ENCODE assay signal across 13 cellular contexts in the genomic region with DNA sequence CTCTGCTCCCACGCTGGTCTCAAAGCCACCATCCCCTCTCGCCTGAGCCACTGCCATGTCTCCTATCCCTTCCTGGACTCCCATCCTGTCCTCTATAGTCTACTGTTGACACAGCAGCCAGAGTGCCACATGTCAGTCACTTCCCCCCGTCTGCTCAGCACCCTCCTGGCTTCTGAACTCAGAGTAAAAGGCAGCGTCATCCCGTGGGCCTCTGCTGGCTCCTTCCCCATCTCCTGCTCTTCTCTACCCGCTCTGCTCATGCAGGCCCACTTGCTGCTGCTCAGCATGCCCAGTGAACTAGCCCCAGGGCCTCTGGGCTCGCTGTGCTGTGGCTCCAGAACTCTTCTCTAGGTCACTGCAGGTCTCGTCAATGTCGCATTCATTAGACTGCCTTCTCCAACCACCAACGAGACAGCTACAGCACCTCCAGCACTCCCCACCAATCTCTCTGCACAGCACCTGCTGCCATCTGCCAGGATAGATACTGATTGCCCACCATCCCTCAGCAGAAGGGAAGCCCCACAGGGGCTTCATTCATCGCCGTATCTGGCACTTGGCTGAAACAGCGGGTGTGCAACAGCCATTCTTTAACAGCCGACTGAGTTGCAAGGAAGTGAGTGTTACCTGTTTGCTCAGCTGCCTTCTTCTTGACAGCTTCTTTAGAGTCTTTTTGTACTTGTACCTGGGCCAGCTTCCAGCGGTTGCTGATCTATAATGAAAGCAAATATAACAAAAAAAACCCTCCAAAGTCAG. TPM values are rescaled to one million over a fixed set of nuclear protein-coding genes. Genes with fewer than 3 reads are reported as not detected.
DNase-seq lines count a peak whose midpoint lies in the region; ATAC-seq and TF ChIP-seq lines count a peak whose summit lies in the region.
"Had no signal": no experiment of that assay in that cellular context is flagged by ENCODE, and none has a peak within 500 bp of the region (broad histone marks: within the 10 kb centered on the region; RNA-seq: fewer than 3 reads in every experiment).

No MANE protein-coding gene starts in this region.

- CTCF ChIA-PET in CD8-positive, alpha-beta T cell (lab: Charles Lee) = interaction anchor here (1.5 kb wide), 1 partner anchor 9 kb away, joined by 3 read pairs; no protein-coding TSS in a partner anchor

- POLR2A ChIA-PET in CD8-positive, alpha-beta T cell (lab: Charles Lee) = interaction anchor here (1.2 kb wide), 1 partner anchor 10 kb away, joined by 7 read pairs; no protein-coding TSS in a partner anchor

- H3K9me3 Mint-ChIP-seq in CD8-positive, alpha-beta T cell = no peaks in the 10 kb centered on the region
- peaks cover 11% of the 10 kb centered on the region for H3K9me3 Mint-ChIP-seq in glutamatergic neuron (ENCODE audit: unreplicated experiment)

- peaks cover 25% of the 10 kb centered on the region for H3K79me1 ChIP-seq in mesenchymal stem cell (replicated peaks; ENCODE audit: low read length, poor library complexity, severe bottlenecking)

- no peaks in the 10 kb centered on the region for H3K4me1 ChIP-seq in CD8-positive, alpha-beta T cell (ENCODE audit: insufficient read depth, low read length)
- H3K4me1 ChIP-seq in NT2/D1 (ENCODE audit: insufficient read depth, insufficient read length) (no peaks in the 10 kb centered on the region), mesenchymal stem cell (ENCODE audit: control insufficient read depth, insufficient read depth, low read depth, low read length) (no peaks in the 10 kb centered on the region)

- DNase-seq in CD8-positive, alpha-beta T cell = no peak
- peak; percentile 82 for DNase-seq in NCI-H1092 (lab: John Stamatoyannopoulos, UW)
- no peak for DNase-seq in NT2/D1 (ENCODE audit: low read depth, low spot score)
- peak; percentile 66 for DNase-seq in glutamatergic neuron
- no peak for DNase-seq in activated CD4-positive, CD25-positive, alpha-beta regulatory T cell (lab: John Stamatoyannopoulos, UW)
- no peak for DNase-seq in mesenchymal stem cell
- no peak for DNase-seq in DMS 273 treated with DMSO at 0.1 percent for 48 hours (lab: John Stamatoyannopoulos, UW)
- DNase-seq: activated CD8-positive, alpha-beta memory T cell treated with anti-CD3 and anti-CD28 coated beads for 24 hours; HCEC 1CT; SK-N-SH had no signal

- no peak overlapping the region for H3K18ac ChIP-seq in mesenchymal stem cell (ENCODE audit: low read depth in 1 of 2, low read length in 2 of 2)

- WGBS in mesenchymal stem cell = 89% methylated on average over 15 of the region's 15 CpGs

- peaks cover 84% of the 10 kb centered on the region for H3K36me3 Mint-ChIP-seq in CD8-positive, alpha-beta T cell
- peaks cover 7% of the 10 kb centered on the region for H3K36me3 Mint-ChIP-seq in glutamatergic neuron (ENCODE audit: unreplicated experiment)

- H2BK120ac ChIP-seq in mesenchymal stem cell (ENCODE audit: low read depth, low read length) = no peak overlapping the region

- H4K91ac ChIP-seq in mesenchymal stem cell (ENCODE audit: low read length) = no peak overlapping the region

- H3K27me3 Mint-ChIP-seq in CD8-positive, alpha-beta T cell (ENCODE audit: low read depth) = no peaks in the 10 kb centered on the region
- H3K27me3 Mint-ChIP-seq in glutamatergic neuron (ENCODE audit: unreplicated experiment) = peaks cover 16% of the 10 kb centered on the region

- H3K4ac ChIP-seq in mesenchymal stem cell (ENCODE audit: low read depth in 1 of 2, low read length in 2 of 2) = no peak overlapping the region

- H2BK12ac ChIP-seq in mesenchymal stem cell (ENCODE audit: low read length in 2 of 2) = no peak overlapping the region

- no peaks in the 10 kb centered on the region for H3K4me1 Mint-ChIP-seq in CD8-positive, alpha-beta T cell (ENCODE audit: low read depth)
- H3K4me1 Mint-ChIP-seq in glutamatergic neuron (ENCODE audit: low read depth, unreplicated experiment) = peaks cover 26% of the 10 kb centered on the region

- intact Hi-C loops in CD8-positive, alpha-beta T cell (cut with DNase I, micrococcal nuclease) = no loop called here

- H3K9ac ChIP-seq in NT2/D1 (ENCODE audit: insufficient read length, low read depth) = peak overlapping the region; percentile 26
- no peak overlapping the region for H3K9ac ChIP-seq in mesenchymal stem cell (ENCODE audit: low read length)
- H3K9ac ChIP-seq: BLaER1, SK-N-SH had no signal

- H3K9me3 ChIP-seq in CD8-positive, alpha-beta T cell (ENCODE audit: low read length) = no peaks in the 10 kb centered on the region
- H3K9me3 ChIP-seq in NT2/D1 (ENCODE audit: insufficient read depth, low read length) (no peaks in the 10 kb centered on the region), mesenchymal stem cell (ENCODE audit: control insufficient read depth, low read length) (no peaks in the 10 kb centered on the region)
- H3K9me3 ChIP-seq: BLaER1, SK-N-SH had no signal

- H3K27ac Mint-ChIP-seq in CD8-positive, alpha-beta T cell = peak overlapping the region; percentile 43
- peak overlapping the region; percentile 97 for H3K27ac Mint-ChIP-seq in glutamatergic neuron (ENCODE audit: unreplicated experiment)

- no peak for ATAC-seq in CD8-positive, alpha-beta T cell
- ATAC-seq in HG02884 (IDR thresholded peaks at IDR 0.05; ENCODE audit: unreplicated experiment) = no peak

- no peak overlapping the region for H3K4me3 Mint-ChIP-seq in CD8-positive, alpha-beta T cell
- peak overlapping the region; percentile 76 for H3K4me3 Mint-ChIP-seq in glutamatergic neuron (ENCODE audit: unreplicated experiment)

- no peak overlapping the region for H3K23ac ChIP-seq in mesenchymal stem cell (ENCODE audit: low read length in 2 of 2)

- H4K8ac ChIP-seq in mesenchymal stem cell (ENCODE audit: low read length) = no peak overlapping the region

- H2AK5ac ChIP-seq in mesenchymal stem cell (ENCODE audit: low read length, severe bottlenecking) = no peak overlapping the region

- peaks cover 74% of the 10 kb centered on the region for H3K36me3 ChIP-seq in CD8-positive, alpha-beta T cell (ENCODE audit: insufficient read depth, low read length)
- H3K36me3 ChIP-seq in NT2/D1 (ENCODE audit: insufficient read depth, insufficient read length, low read length) (peaks cover 86% of the 10 kb centered on the region), mesenchymal stem cell (ENCODE audit: control insufficient read depth in 1 of 2, insufficient read depth in 2 of 2, low read depth in 1 of 2, low read length in 2 of 2) (peaks cover 88 to 94% of the 10 kb centered on the region in 2 experiments)

- no peak overlapping the region for H3K4me3 ChIP-seq in CD8-positive, alpha-beta T cell (ENCODE audit: low read depth, low read length)
- H3K4me3 ChIP-seq in NT2/D1 (ENCODE audit: insufficient read length, low read depth) (no peak overlapping the region), mesenchymal stem cell (ENCODE audit: insufficient read depth in 1 of 2, low read depth in 1 of 2, low read length in 2 of 2) (no peak overlapping the region)
- H3K4me3 ChIP-seq: BLaER1 had no signal

- no peak overlapping the region for H3K14ac ChIP-seq in mesenchymal stem cell (ENCODE audit: low read length in 2 of 2)

- H3K27me3 ChIP-seq in CD8-positive, alpha-beta T cell (ENCODE audit: insufficient read depth, low read length) = no peaks in the 10 kb centered on the region
- H3K27me3 ChIP-seq in NT2/D1 (ENCODE audit: insufficient read depth, insufficient read length) = no peaks in the 10 kb centered on the region
- H3K27me3 ChIP-seq in mesenchymal stem cell (ENCODE audit: control insufficient read depth in 1 of 2, insufficient read depth in 1 of 2, low read length in 2 of 2) = no peaks in the 10 kb centered on the region
- H3K27me3 ChIP-seq: BLaER1 had no signal

- TF ChIP-seq CTCF in CD8-positive, alpha-beta T cell (IDR thresholded peaks at IDR 0.05) = no peak
- no peak for TF ChIP-seq CTCF in glutamatergic neuron (IDR thresholded peaks at IDR 0.05; ENCODE audit: partially characterized antibody, unreplicated experiment)

- H2BK5ac ChIP-seq in mesenchymal stem cell (ENCODE audit: low read depth, low read length, poor library complexity, severe bottlenecking) = no peak overlapping the region

- no peak overlapping the region for H3K27ac ChIP-seq in CD8-positive, alpha-beta T cell (ENCODE audit: low read depth, low read length)
- no peak overlapping the region for H3K27ac ChIP-seq in mesenchymal stem cell (ENCODE audit: low read length, poor library complexity, severe bottlenecking)
- H3K27ac ChIP-seq: epithelial cell of prostate had no signal

- no peak overlapping the region for H3K4me2 ChIP-seq in mesenchymal stem cell (ENCODE audit: low read length, poor library complexity, severe bottlenecking)
- H3K4me2 ChIP-seq: BLaER1, SK-N-SH had no signal

- H2BK15ac ChIP-seq in mesenchymal stem cell (ENCODE audit: low read depth, poor library complexity, severe bottlenecking) = no peak overlapping the region

- no peak overlapping the region for H2AFZ ChIP-seq in mesenchymal stem cell (ENCODE audit: low read depth, low read length)

RNA-seq across cellular contexts. Expression of gene SRM, which starts 11.8 kb away (rescaled TPM):
- 10 to 100 TPM; 31.4 to 40.6 TPM for total RNA-seq in CD8-positive, alpha-beta T cell
- total RNA-seq in glutamatergic neuron (ENCODE audit: unreplicated experiment) = 79.4 TPM
- 208 TPM for polyA plus RNA-seq in mesenchymal stem cell (2013, experiment 1 of 2)
- polyA plus RNA-seq in mesenchymal stem cell (2013, experiment 2 of 2) = 196 TPM

RNA-seq across cellular contexts. Expression of gene MASP2, which starts 24.6 kb away (rescaled TPM):
- under 1 TPM; 0.19 to 0.22 TPM for total RNA-seq in CD8-positive, alpha-beta T cell
- not detected for total RNA-seq in glutamatergic neuron (ENCODE audit: unreplicated experiment)
- not detected for polyA plus RNA-seq in mesenchymal stem cell (2013, experiment 1 of 2)
- polyA plus RNA-seq in mesenchymal stem cell (2013, experiment 2 of 2) = not detected
- polyA plus RNA-seq: SK-N-SH had no signal

RNA-seq across cellular contexts. Expression of gene EXOSC10, which starts 28.0 kb away (rescaled TPM):
- total RNA-seq in CD8-positive, alpha-beta T cell = 10 to 100 TPM; 95.0 to 98.1 TPM
- total RNA-seq in glutamatergic neuron (ENCODE audit: unreplicated experiment) = 111 TPM
- polyA plus RNA-seq in mesenchymal stem cell (2013, experiment 1 of 2) = 46.0 TPM
- 42.0 TPM for polyA plus RNA-seq in mesenchymal stem cell (2013, experiment 2 of 2)

RNA-seq across cellular contexts. Expression of gene TARDBP, which starts 59.2 kb away (rescaled TPM):
- total RNA-seq in CD8-positive, alpha-beta T cell = 100 to 1,000 TPM; 125 to 131 TPM
- 161 TPM for total RNA-seq in glutamatergic neuron (ENCODE audit: unreplicated experiment)
- polyA plus RNA-seq in mesenchymal stem cell (2013, experiment 1 of 2) = 132 TPM
- 135 TPM for polyA plus RNA-seq in mesenchymal stem cell (2013, experiment 2 of 2)

Comparison
In these comparisons a context has a peak if more than half of its experiments do, and no peak if none do; other contexts are left out.
1. DNase-seq: peak in NCI-H1092 (single experiment) and glutamatergic neuron (single experiment); none in CD8-positive, alpha-beta T cell (0 of 7), NT2/D1 (single experiment), activated CD4-positive, CD25-positive, alpha-beta regulatory T cell (0 of 4), mesenchymal stem cell (single experiment) and DMS 273 treated with DMSO at 0.1 percent for 48 hours (single experiment).